14 cellular contexts compared by ENCODE assay signal in genomic region chr6:168139121-168139520, GRCh38.
"Had no signal": no experiment of that assay in that cellular context is flagged by ENCODE, and none has a peak within 500 bp of the region (broad histone marks: within the 10 kb centered on the region; RNA-seq: fewer than 3 reads in every experiment).

No MANE protein-coding gene starts in this region.

- H3K4me1 ChIP-seq: body of pancreas had no signal

- DNase-seq: activated CD4-positive, alpha-beta T cell treated with anti-CD3 and anti-CD28 coated beads, Interleukin-2, amount 50 U/mL, for 1 hour; activated T-cell treated with anti-CD3 and anti-CD28 coated beads for 4 hours; amygdala; body of pancreas; erythroblast; kidney glomerular epithelial cell; SK-N-SH; stimulated activated naive B cell treated with anti-CD40 and anti-IgM and Interleukin-4, amounts not matched to agents 10 μg/mL and 1 μg/mL and 100 μg/mL, for 72 hours; T-helper 1 cell; T-helper 9 cell had no signal

- H3K27me3 ChIP-seq: body of pancreas had no signal

- H3K4me3 ChIP-seq: body of pancreas had no signal

- ATAC-seq: activated CD4-positive, CD25-positive, alpha-beta regulatory T cell treated with anti-CD3 and anti-CD28 coated beads, Interleukin-2, amount 50 U/mL, for 24 hours; body of pancreas; stimulated activated naive B cell treated with anti-CD40 and anti-IgM and Interleukin-4, amounts not matched to agents 10 μg/mL and 1 μg/mL and 100 μg/mL, for 72 hours had no signal

- H3K9me3 ChIP-seq: body of pancreas, SK-N-SH had no signal

- H3K27me3 Mint-ChIP-seq: memory B cell had no signal

- H3K4me1 Mint-ChIP-seq: memory B cell; neural crest cell; stimulated activated naive B cell treated with anti-CD40 and anti-IgM and Interleukin-4, amounts not matched to agents 10 μg/mL and 1 μg/mL and 100 μg/mL, for 72 hours had no signal

- H3K36me3 Mint-ChIP-seq: activated naive CD8-positive, alpha-beta T cell; memory B cell; stimulated activated naive B cell treated with anti-CD40 and anti-IgM and Interleukin-4, amounts not matched to agents 10 μg/mL and 1 μg/mL and 100 μg/mL, for 72 hours had no signal

- H3K4me3 Mint-ChIP-seq: activated naive CD8-positive, alpha-beta T cell; memory B cell; neural crest cell; stimulated activated naive B cell treated with anti-CD40 and anti-IgM and Interleukin-4, amounts not matched to agents 10 μg/mL and 1 μg/mL and 100 μg/mL, for 72 hours had no signal

- H3K9me3 Mint-ChIP-seq: memory B cell, neural crest cell had no signal

- H3K27ac ChIP-seq: body of pancreas had no signal

- H3K27ac Mint-ChIP-seq: activated naive CD8-positive, alpha-beta T cell; memory B cell; stimulated activated naive B cell treated with anti-CD40 and anti-IgM and Interleukin-4, amounts not matched to agents 10 μg/mL and 1 μg/mL and 100 μg/mL, for 72 hours had no signal
